In the genomic region with DNA sequence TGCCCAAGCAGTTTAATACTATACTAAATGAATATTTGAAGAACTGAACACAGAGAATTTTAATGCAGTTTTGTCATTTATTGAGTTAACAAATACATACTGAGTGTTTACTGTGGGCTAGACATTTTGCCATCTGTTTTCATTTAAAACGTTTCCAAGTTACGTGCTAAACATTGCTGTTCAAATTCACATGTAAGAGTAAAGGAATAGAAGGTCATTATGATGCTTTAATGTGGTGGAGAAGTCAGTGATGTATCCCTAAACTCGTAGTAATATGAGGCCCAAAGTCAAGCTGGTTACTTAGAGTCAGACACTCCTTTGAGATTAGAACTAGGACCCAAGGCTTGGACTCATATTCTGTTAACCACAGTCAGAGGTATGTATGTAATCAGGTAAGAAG, we compare ENCODE assay signal across 1 cellular context.
TF ChIP-seq lines count a peak whose summit lies in the region.

No MANE protein-coding gene starts in this region.

TF ChIP-seq in HepG2, 621 proteins besides CTCF, POLR2A, EP300 and RAD21 (continued from another document):
- TF ChIP-seq, protein P1, sequence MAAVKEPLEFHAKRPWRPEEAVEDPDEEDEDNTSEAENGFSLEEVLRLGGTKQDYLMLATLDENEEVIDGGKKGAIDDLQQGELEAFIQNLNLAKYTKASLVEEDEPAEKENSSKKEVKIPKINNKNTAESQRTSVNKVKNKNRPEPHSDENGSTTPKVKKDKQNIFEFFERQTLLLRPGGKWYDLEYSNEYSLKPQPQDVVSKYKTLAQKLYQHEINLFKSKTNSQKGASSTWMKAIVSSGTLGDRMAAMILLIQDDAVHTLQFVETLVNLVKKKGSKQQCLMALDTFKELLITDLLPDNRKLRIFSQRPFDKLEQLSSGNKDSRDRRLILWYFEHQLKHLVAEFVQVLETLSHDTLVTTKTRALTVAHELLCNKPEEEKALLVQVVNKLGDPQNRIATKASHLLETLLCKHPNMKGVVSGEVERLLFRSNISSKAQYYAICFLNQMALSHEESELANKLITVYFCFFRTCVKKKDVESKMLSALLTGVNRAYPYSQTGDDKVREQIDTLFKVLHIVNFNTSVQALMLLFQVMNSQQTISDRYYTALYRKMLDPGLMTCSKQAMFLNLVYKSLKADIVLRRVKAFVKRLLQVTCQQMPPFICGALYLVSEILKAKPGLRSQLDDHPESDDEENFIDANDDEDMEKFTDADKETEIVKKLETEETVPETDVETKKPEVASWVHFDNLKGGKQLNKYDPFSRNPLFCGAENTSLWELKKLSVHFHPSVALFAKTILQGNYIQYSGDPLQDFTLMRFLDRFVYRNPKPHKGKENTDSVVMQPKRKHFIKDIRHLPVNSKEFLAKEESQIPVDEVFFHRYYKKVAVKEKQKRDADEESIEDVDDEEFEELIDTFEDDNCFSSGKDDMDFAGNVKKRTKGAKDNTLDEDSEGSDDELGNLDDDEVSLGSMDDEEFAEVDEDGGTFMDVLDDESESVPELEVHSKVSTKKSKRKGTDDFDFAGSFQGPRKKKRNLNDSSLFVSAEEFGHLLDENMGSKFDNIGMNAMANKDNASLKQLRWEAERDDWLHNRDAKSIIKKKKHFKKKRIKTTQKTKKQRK (IDR thresholded peaks at IDR 0.05; ENCODE audit: low read length), result no peak
- TF ChIP-seq ARHGAP35 (CRISPR knock-in tag; IDR thresholded peaks at IDR 0.05; ENCODE audit: borderline replicate concordance) (no peak), SALL2 (CRISPR knock-in tag; IDR thresholded peaks at IDR 0.05) (no peak), REPIN1 (CRISPR knock-in tag; IDR thresholded peaks at IDR 0.05; ENCODE audit: borderline replicate concordance, low read depth) (no peak)
